In genomic region chr1:63918395-63918945, GRCh38 we compare ENCODE assay signal across 1 cellular context.
TF ChIP-seq lines count a peak whose summit lies in the region.

No MANE protein-coding gene starts in this region.

TF ChIP-seq in IMR-90, 13 proteins besides CTCF, POLR2A, EP300 and RAD21:
- no peak for TF ChIP-seq FOS (IDR thresholded peaks at IDR 0.05; ENCODE audit: low read depth, low read length)
- TF ChIP-seq MXI1 (IDR thresholded peaks at IDR 0.05; ENCODE audit: borderline replicate concordance, low read depth, low read length): no peak
- TF ChIP-seq SMC3 (IDR thresholded peaks at IDR 0.05; ENCODE audit: low read depth, low read length): no peak
- no peak for TF ChIP-seq MAZ (IDR thresholded peaks at IDR 0.05; ENCODE audit: borderline replicate concordance, low read depth, low read length)
- TF ChIP-seq, protein P1, sequence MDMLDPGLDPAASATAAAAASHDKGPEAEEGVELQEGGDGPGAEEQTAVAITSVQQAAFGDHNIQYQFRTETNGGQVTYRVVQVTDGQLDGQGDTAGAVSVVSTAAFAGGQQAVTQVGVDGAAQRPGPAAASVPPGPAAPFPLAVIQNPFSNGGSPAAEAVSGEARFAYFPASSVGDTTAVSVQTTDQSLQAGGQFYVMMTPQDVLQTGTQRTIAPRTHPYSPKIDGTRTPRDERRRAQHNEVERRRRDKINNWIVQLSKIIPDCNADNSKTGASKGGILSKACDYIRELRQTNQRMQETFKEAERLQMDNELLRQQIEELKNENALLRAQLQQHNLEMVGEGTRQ (IDR thresholded peaks at IDR 0.05; ENCODE audit: low read depth, low read length): no peak
- no peak for TF ChIP-seq BHLHE40 (IDR thresholded peaks at IDR 0.05; ENCODE audit: low read depth, low read length)
- no peak for TF ChIP-seq CEBPB (IDR thresholded peaks at IDR 0.05; ENCODE audit: low read depth, low read length)
- no peak for TF ChIP-seq CHD1 (IDR thresholded peaks at IDR 0.05; ENCODE audit: low read depth, low read length)
- no peak for TF ChIP-seq ELK1 (IDR thresholded peaks at IDR 0.05; ENCODE audit: borderline replicate concordance, low read depth, low read length)
- TF ChIP-seq RFX5 (IDR thresholded peaks at IDR 0.05; ENCODE audit: low read depth, low read length): no peak
- TF ChIP-seq NFE2L2 (IDR thresholded peaks at IDR 0.05; ENCODE audit: low read depth, low read length): no peak
